In genomic region chr1:95098196-95098595, GRCh38 we compare ENCODE assay signal across 1 cellular context.
TF ChIP-seq lines count a peak whose summit lies in the region.

No MANE protein-coding gene starts in this region.

TF ChIP-seq in IMR-90, 13 proteins besides CTCF, POLR2A, EP300 and RAD21 (continued from another document):
- TF ChIP-seq USF2 (IDR thresholded peaks at IDR 0.05; ENCODE audit: low read depth, low read length) (no peak), NFE2L2 (IDR thresholded peaks at IDR 0.05; ENCODE audit: low read depth, low read length) (no peak), RFX5 (IDR thresholded peaks at IDR 0.05; ENCODE audit: low read depth, low read length) (no peak), ELK1 (IDR thresholded peaks at IDR 0.05; ENCODE audit: borderline replicate concordance, low read depth, low read length) (no peak), CHD1 (IDR thresholded peaks at IDR 0.05; ENCODE audit: low read depth, low read length) (no peak), MXI1 (IDR thresholded peaks at IDR 0.05; ENCODE audit: borderline replicate concordance, low read depth, low read length) (no peak), BHLHE40 (IDR thresholded peaks at IDR 0.05; ENCODE audit: low read depth, low read length) (no peak)
